ENCODE assay signal across 8 cellular contexts in genomic region chr17:80361495-80362220, GRCh38. TPM values are rescaled to one million over a fixed set of nuclear protein-coding genes. Genes with fewer than 3 reads are reported as not detected.
A peak's percentile ranks its signal among the peaks of the same experiment; 100 is the strongest.
DNase-seq lines count a peak whose midpoint lies in the region; ATAC-seq and TF ChIP-seq lines count a peak whose summit lies in the region.

No MANE protein-coding gene starts in this region.

- H3K27me3 Mint-ChIP-seq in activated CD4-positive, alpha-beta memory T cell treated with anti-CD3 and anti-CD28 coated beads, Interleukin-2, amount 10 ng/mL, durations not matched to agents 7 days and 5 days = no peaks in the 10 kb centered on the region

- H3K36me3 Mint-ChIP-seq in activated CD4-positive, alpha-beta memory T cell treated with anti-CD3 and anti-CD28 coated beads, Interleukin-2, amount 10 ng/mL, durations not matched to agents 7 days and 5 days (ENCODE audit: low read depth) = peaks cover 91% of the 10 kb centered on the region

- CTCF ChIA-PET in activated CD4-positive, alpha-beta memory T cell treated with anti-CD3 and anti-CD28 coated beads, Interleukin-2, amount 10 ng/mL, durations not matched to agents 7 days and 5 days (lab: Charles Lee) = interaction anchor here (1.1 to 1.7 kb wide), 3 partner anchors 8 to 260 kb away, joined by 3 to 4 read pairs (median 3); partner anchors contain the start of gene GAA

- H3K4me3 Mint-ChIP-seq in activated CD4-positive, alpha-beta memory T cell treated with anti-CD3 and anti-CD28 coated beads, Interleukin-2, amount 10 ng/mL, durations not matched to agents 7 days and 5 days = no peak overlapping the region

- no peak overlapping the region for H3K4me3 ChIP-seq in AG10803 (ENCODE audit: low read length)

- peak overlapping the region; percentile 35 for H3K27ac Mint-ChIP-seq in activated CD4-positive, alpha-beta memory T cell treated with anti-CD3 and anti-CD28 coated beads, Interleukin-2, amount 10 ng/mL, durations not matched to agents 7 days and 5 days

- DNase-seq in AG10803 (ENCODE audit: low read depth) (no peak), GM20000 (ENCODE audit: low spot score) (no peak), iPS-NIHi7 (ENCODE audit: extremely low spot score) (peak; percentile 82), SIG-M5 treated with dmso at 0.1 percent for 504 hours (lab: John Stamatoyannopoulos, UW; ENCODE audit: unreplicated experiment) (no peak), NCI-H1417 treated with DMSO at 0.1 percent for 48 hours (lab: John Stamatoyannopoulos, UW) (no peak)
- no peak for DNase-seq in activated CD4-positive, alpha-beta memory T cell treated with anti-CD3 and anti-CD28 coated beads, Interleukin-2, amount 10 ng/mL, durations not matched to agents 7 days and 5 days

- H3K4me1 Mint-ChIP-seq in activated CD4-positive, alpha-beta memory T cell treated with anti-CD3 and anti-CD28 coated beads, Interleukin-2, amount 10 ng/mL, durations not matched to agents 7 days and 5 days = no peaks in the 10 kb centered on the region

- TF ChIP-seq CTCF in AG10803 (conservative IDR thresholded peaks at IDR 0.05; ENCODE audit: low read length) (peak; percentile 40), GM20000 (IDR thresholded peaks at IDR 0.05; ENCODE audit: extremely low read depth, missing control alignments) (peak; percentile 1)

- ATAC-seq in GM18511 (IDR thresholded peaks at IDR 0.05; ENCODE audit: unreplicated experiment) (no peak), GM19455 (IDR thresholded peaks at IDR 0.05; ENCODE audit: unreplicated experiment) (no peak)

- no peaks in the 10 kb centered on the region for H3K9me3 Mint-ChIP-seq in activated CD4-positive, alpha-beta memory T cell treated with anti-CD3 and anti-CD28 coated beads, Interleukin-2, amount 10 ng/mL, durations not matched to agents 7 days and 5 days

- POLR2A ChIA-PET in activated CD4-positive, alpha-beta memory T cell treated with anti-CD3 and anti-CD28 coated beads, Interleukin-2, amount 10 ng/mL, durations not matched to agents 7 days and 5 days (lab: Charles Lee) = interaction anchor here (0.8 to 4.1 kb wide), 9 partner anchors 9 to 66 kb away, joined by 3 to 19 read pairs (median 6); no protein-coding TSS in a partner anchor

RNA-seq across cellular contexts. Expression of gene ENDOV, which starts 53.3 kb away (rescaled TPM):
- 10 to 100 TPM; 14.2 to 16.2 TPM for total RNA-seq in activated CD4-positive, alpha-beta memory T cell treated with anti-CD3 and anti-CD28 coated beads, Interleukin-2, amount 10 ng/mL, durations not matched to agents 7 days and 5 days
